Comparison of ENCODE assay signal across 22 cellular contexts in genomic region chr7:101867265-101867664, GRCh38. TPM values are rescaled to one million over a fixed set of nuclear protein-coding genes. Genes with fewer than 3 reads are reported as not detected.
DNase-seq lines count a peak whose midpoint lies in the region; ATAC-seq and TF ChIP-seq lines count a peak whose summit lies in the region.
"Had no signal": no experiment of that assay in that cellular context is flagged by ENCODE, and none has a peak within 500 bp of the region (broad histone marks: within the 10 kb centered on the region; RNA-seq: fewer than 3 reads in every experiment).

No MANE protein-coding gene starts in this region.

- H3F3A ChIP-seq in SU-DHL-6 (ENCODE audit: insufficient read depth): peaks cover 96% of the 10 kb centered on the region
- H3F3A ChIP-seq in neural progenitor cell (ENCODE audit: low read depth): peaks cover 20% of the 10 kb centered on the region

- H2BK12ac ChIP-seq in H9 (ENCODE audit: insufficient read length, low read depth, low read length): no peak overlapping the region

- peaks cover 7% of the 10 kb centered on the region for H4K20me1 ChIP-seq in H9 (ENCODE audit: control insufficient read depth, insufficient read depth, insufficient read length)
- H4K20me1 ChIP-seq in SU-DHL-6 (ENCODE audit: low read depth, low read length): no peaks in the 10 kb centered on the region
- peaks cover 98% of the 10 kb centered on the region for H4K20me1 ChIP-seq in neural progenitor cell (ENCODE audit: low read depth)

- H2BK20ac ChIP-seq in H9 (ENCODE audit: low read depth, low read length, poor library complexity, severe bottlenecking): no peak overlapping the region

- peak overlapping the region; percentile 15 for H3K4me3 ChIP-seq in SU-DHL-6 (ENCODE audit: insufficient read depth, low read length, poor library complexity, severe bottlenecking)
- no peak overlapping the region for H3K4me3 ChIP-seq in neural progenitor cell

- no peak overlapping the region for H3K27ac ChIP-seq in H9 (ENCODE audit: insufficient read length, low read depth, low read length)
- peak overlapping the region; percentile 97 for H3K27ac ChIP-seq in SU-DHL-6 (ENCODE audit: low read depth, low read length)
- no peak overlapping the region for H3K27ac ChIP-seq in neural progenitor cell

- H3K4me3 Mint-ChIP-seq in H9 (no peak overlapping the region), neural progenitor cell (no peak overlapping the region)
- H3K4me3 Mint-ChIP-seq in stimulated activated naive B cell treated with anti-CD40 and anti-IgM and Interleukin-4, amounts not matched to agents 10 μg/mL and 1 μg/mL and 100 μg/mL, for 72 hours: no peak overlapping the region
- no peak overlapping the region for H3K4me3 Mint-ChIP-seq in activated CD4-positive, alpha-beta T cell treated with anti-CD3 and anti-CD28 coated beads, Interleukin-2, amount 10 ng/mL, durations not matched to agents 24 days and 14 days
- H3K4me3 Mint-ChIP-seq: CD8-positive, alpha-beta T cell had no signal

- no peak for ATAC-seq in stimulated activated naive B cell treated with anti-CD40 and anti-IgM and Interleukin-4, amounts not matched to agents 10 μg/mL and 1 μg/mL and 100 μg/mL, for 72 hours (replicated peaks)
- ATAC-seq in GM19467 (IDR thresholded peaks at IDR 0.05; ENCODE audit: unreplicated experiment): no peak
- ATAC-seq: CD8-positive, alpha-beta T cell; HCT116; PC-3 had no signal

- H3K23me2 ChIP-seq in H9 (ENCODE audit: insufficient read length, low read depth, low read length, poor library complexity, severe bottlenecking): no peaks in the 10 kb centered on the region

- no peak overlapping the region for H3T11ph ChIP-seq in H9 (ENCODE audit: low read length)

- H3K4me1 Mint-ChIP-seq in H9: peaks cover 46 to 61% of the 10 kb centered on the region in 2 experiments
- peaks cover 49% of the 10 kb centered on the region for H3K4me1 Mint-ChIP-seq in neural progenitor cell
- peaks cover 36 to 53% of the 10 kb centered on the region in 2 donors for H3K4me1 Mint-ChIP-seq in stimulated activated naive B cell treated with anti-CD40 and anti-IgM and Interleukin-4, amounts not matched to agents 10 μg/mL and 1 μg/mL and 100 μg/mL, for 72 hours
- H3K4me1 Mint-ChIP-seq in activated CD4-positive, alpha-beta T cell treated with anti-CD3 and anti-CD28 coated beads, Interleukin-2, amount 10 ng/mL, durations not matched to agents 24 days and 14 days: peaks cover 3% of the 10 kb centered on the region

- 0 out of 2 replicates have a peak overlapping the region, but pooled peaks have one; percentile 82 for H2BK15ac ChIP-seq in H9 (ENCODE audit: low read depth, low read length)

- intact Hi-C loops in activated CD4-positive, alpha-beta T cell treated with anti-CD3 and anti-CD28 coated beads, Interleukin-2, amount 10 ng/mL, durations not matched to agents 24 days and 14 days (cut with micrococcal nuclease): no loop called here

- no peak overlapping the region for H3K56ac ChIP-seq in H9 (ENCODE audit: insufficient read length, low read depth, low read length)

- H3K27me3 Mint-ChIP-seq in H9 (ENCODE audit: low read depth) (no peaks in the 10 kb centered on the region), neural progenitor cell (ENCODE audit: insufficient read depth, low read depth) (no peaks in the 10 kb centered on the region)
- no peaks in the 10 kb centered on the region for H3K27me3 Mint-ChIP-seq in stimulated activated naive B cell treated with anti-CD40 and anti-IgM and Interleukin-4, amounts not matched to agents 10 μg/mL and 1 μg/mL and 100 μg/mL, for 72 hours
- no peaks in the 10 kb centered on the region for H3K27me3 Mint-ChIP-seq in activated CD4-positive, alpha-beta T cell treated with anti-CD3 and anti-CD28 coated beads, Interleukin-2, amount 10 ng/mL, durations not matched to agents 24 days and 14 days
- H3K27me3 Mint-ChIP-seq: IgD-negative memory B cell had no signal

- no peak overlapping the region for H4K91ac ChIP-seq in H9 (ENCODE audit: insufficient read length, low read depth, low read length)

- no peak overlapping the region for H2BK5ac ChIP-seq in H9 (ENCODE audit: insufficient read length, low read length)

- peak overlapping the region; percentile 49; the same call in 1 of the 2 replicates for H3K14ac ChIP-seq in H9 (ENCODE audit: insufficient read depth, low read length)

- H3K4me1 ChIP-seq in H9 (ENCODE audit: insufficient read depth, low read length) (peaks cover 18% of the 10 kb centered on the region), neural progenitor cell (peaks cover 18% of the 10 kb centered on the region)

- H3K9me3 Mint-ChIP-seq in H9 (no peaks in the 10 kb centered on the region; a peak in 1 of 5 replicates), neural progenitor cell (no peaks in the 10 kb centered on the region)
- no peaks in the 10 kb centered on the region for H3K9me3 Mint-ChIP-seq in stimulated activated naive B cell treated with anti-CD40 and anti-IgM and Interleukin-4, amounts not matched to agents 10 μg/mL and 1 μg/mL and 100 μg/mL, for 72 hours
- H3K9me3 Mint-ChIP-seq in activated CD4-positive, alpha-beta T cell treated with anti-CD3 and anti-CD28 coated beads, Interleukin-2, amount 10 ng/mL, durations not matched to agents 24 days and 14 days: no peaks in the 10 kb centered on the region
- H3K9me3 Mint-ChIP-seq: CD8-positive, alpha-beta T cell; IgD-negative memory B cell had no signal

- peak overlapping the region in 2 of 3 experiments; percentile 54 to 77; a peak in 3 of 7 replicates for H3K27ac Mint-ChIP-seq in H9
- peak overlapping the region; percentile 42 for H3K27ac Mint-ChIP-seq in neural progenitor cell
- H3K27ac Mint-ChIP-seq in stimulated activated naive B cell treated with anti-CD40 and anti-IgM and Interleukin-4, amounts not matched to agents 10 μg/mL and 1 μg/mL and 100 μg/mL, for 72 hours: peak overlapping the region; percentile 42
- H3K27ac Mint-ChIP-seq in activated CD4-positive, alpha-beta T cell treated with anti-CD3 and anti-CD28 coated beads, Interleukin-2, amount 10 ng/mL, durations not matched to agents 24 days and 14 days: no peak overlapping the region
- H3K27ac Mint-ChIP-seq: CD8-positive, alpha-beta T cell; IgD-negative memory B cell had no signal

- H3K4me2 ChIP-seq in H9 (ENCODE audit: insufficient read depth, insufficient read length, low read length) (no peak overlapping the region), SU-DHL-6 (ENCODE audit: low read depth, low read length, poor library complexity, severe bottlenecking) (peak overlapping the region; percentile 90), neural progenitor cell (no peak overlapping the region)

- H3K18ac ChIP-seq in H9 (ENCODE audit: insufficient read length, low read depth, low read length): no peak overlapping the region

- H3K36me3 Mint-ChIP-seq in H9 (ENCODE audit: insufficient read depth in 1 of 3, low read depth in 3 of 3) (peaks cover 2 to 10% (median 6%) of the 10 kb centered on the region in 3 experiments; a peak in 5 of 7 replicates), neural progenitor cell (peaks cover 8% of the 10 kb centered on the region)
- H3K36me3 Mint-ChIP-seq in stimulated activated naive B cell treated with anti-CD40 and anti-IgM and Interleukin-4, amounts not matched to agents 10 μg/mL and 1 μg/mL and 100 μg/mL, for 72 hours: peaks cover 3 to 6% of the 10 kb centered on the region in 2 donors
- no peaks in the 10 kb centered on the region for H3K36me3 Mint-ChIP-seq in activated CD4-positive, alpha-beta T cell treated with anti-CD3 and anti-CD28 coated beads, Interleukin-2, amount 10 ng/mL, durations not matched to agents 24 days and 14 days (ENCODE audit: low read depth)
- H3K36me3 Mint-ChIP-seq: IgD-negative memory B cell had no signal

- H3K27me3 ChIP-seq in H9 (ENCODE audit: insufficient read depth, low read length) (no peaks in the 10 kb centered on the region), SU-DHL-6 (ENCODE audit: low read length) (no peaks in the 10 kb centered on the region), neural progenitor cell (no peaks in the 10 kb centered on the region)

- H4K8ac ChIP-seq in H9 (replicated peaks; ENCODE audit: insufficient read length, low read depth, low read length): no peak overlapping the region

- DNase-seq in H9 (no peak), neural progenitor cell (ENCODE audit: low spot score) (no peak), mucosa of gallbladder (ENCODE audit: low spot score) (no peak)
- no peak for DNase-seq in stimulated activated naive B cell treated with anti-CD40 and anti-IgM and Interleukin-4, amounts not matched to agents 10 μg/mL and 1 μg/mL and 100 μg/mL, for 72 hours
- DNase-seq in activated CD4-positive, alpha-beta T cell treated with anti-CD3 and anti-CD28 coated beads, Interleukin-2, amount 10 ng/mL, durations not matched to agents 24 days and 14 days: no peak
- DNase-seq: C1 segment of cervical spinal cord; CD8-positive, alpha-beta T cell; GDM1; Kasumi-1; NCI-H1694; NCI-H2081; NCI-H2171; NCI-H345; NCI-H524 treated with DMSO at 0.1 percent for 48 hours; NCI-H82; PC-3; Right ventricle myocardium superior; SW 1271 had no signal

- H2BK120ac ChIP-seq in H9 (ENCODE audit: low read depth, low read length, poor library complexity, severe bottlenecking): no peak overlapping the region

- H3K4ac ChIP-seq in H9 (ENCODE audit: low read depth, low read length): no peak overlapping the region

- H3K36me3 ChIP-seq in SU-DHL-6 (ENCODE audit: low read length): no peaks in the 10 kb centered on the region; the same call in 1 of the 2 replicates
- peaks cover 4% of the 10 kb centered on the region for H3K36me3 ChIP-seq in neural progenitor cell

- H3K79me1 ChIP-seq in H9 (ENCODE audit: insufficient read depth, low read depth, low read length, poor library complexity, severe bottlenecking): peaks cover 2% of the 10 kb centered on the region

- no peaks in the 10 kb centered on the region for H3K9me2 ChIP-seq in SU-DHL-6 (replicated peaks; ENCODE audit: insufficient read depth, low read length)

- no peak overlapping the region for H3K9ac ChIP-seq in H9 (ENCODE audit: extremely low read depth, insufficient read length, low read length)
- H3K9ac ChIP-seq in SU-DHL-6 (ENCODE audit: low read length): peak overlapping the region; percentile 47
- no peak overlapping the region for H3K9ac ChIP-seq in neural progenitor cell

- H3K9me3 ChIP-seq in H9 (ENCODE audit: control insufficient read depth, low read depth, low read length): no peaks in the 10 kb centered on the region
- no peaks in the 10 kb centered on the region for H3K9me3 ChIP-seq in SU-DHL-6 (ENCODE audit: insufficient read depth, low read length)
- no peaks in the 10 kb centered on the region for H3K9me3 ChIP-seq in neural progenitor cell (ENCODE audit: low read depth)

- TF ChIP-seq CTCF in H9 (conservative IDR thresholded peaks at IDR 0.05) (no peak), SU-DHL-6 (IDR thresholded peaks at IDR 0.05; ENCODE audit: insufficient read depth, low read length, poor library complexity, severe bottlenecking) (no peak), neural progenitor cell (IDR thresholded peaks at IDR 0.05) (no peak)

- WGBS in H9 (ENCODE audit: extremely low coverage, insufficient read length, low lambda C conversion rate): no CpG with 5 or more reads among the region's 12 CpGs

- H3K79me2 ChIP-seq in H9 (ENCODE audit: insufficient read depth, low read length) (peaks cover 40% of the 10 kb centered on the region), SU-DHL-6 (ENCODE audit: insufficient read depth, low read length) (peaks cover 88% of the 10 kb centered on the region), neural progenitor cell (ENCODE audit: low read depth) (peaks cover 100% of the 10 kb centered on the region)

- no peak overlapping the region for H3K23ac ChIP-seq in H9 (ENCODE audit: insufficient read length, low read depth, low read length)

- H4K5ac ChIP-seq in H9 (ENCODE audit: insufficient read length, low read depth, low read length): no peak overlapping the region

- H2AK5ac ChIP-seq in H9 (ENCODE audit: insufficient read length, low read length): no peak overlapping the region

- H2AFZ ChIP-seq in H9 (ENCODE audit: low read length): no peak overlapping the region
- no peak overlapping the region for H2AFZ ChIP-seq in SU-DHL-6 (ENCODE audit: low read depth, low read length, severe bottlenecking)
- no peak overlapping the region for H2AFZ ChIP-seq in neural progenitor cell (replicated peaks)

RNA-seq across cellular contexts. Expression of gene CUX1, which starts 49.8 kb away (rescaled TPM):
- 53.5 and 60.5 TPM in 2 replicates for total RNA-seq in H9 (2021)
- total RNA-seq in neural progenitor cell (ENCODE audit: low replicate concordance): 49.1 and 66.4 TPM in 2 replicates
- 25.7 and 31.5 TPM in 2 replicates for total RNA-seq in activated CD4-positive, alpha-beta T cell treated with anti-CD3 and anti-CD28 coated beads, Interleukin-2, amount 10 ng/mL, durations not matched to agents 24 days and 14 days
- 129 TPM for total RNA-seq in mucosa of gallbladder
